9 cellular contexts compared by ENCODE assay signal in the genomic region with DNA sequence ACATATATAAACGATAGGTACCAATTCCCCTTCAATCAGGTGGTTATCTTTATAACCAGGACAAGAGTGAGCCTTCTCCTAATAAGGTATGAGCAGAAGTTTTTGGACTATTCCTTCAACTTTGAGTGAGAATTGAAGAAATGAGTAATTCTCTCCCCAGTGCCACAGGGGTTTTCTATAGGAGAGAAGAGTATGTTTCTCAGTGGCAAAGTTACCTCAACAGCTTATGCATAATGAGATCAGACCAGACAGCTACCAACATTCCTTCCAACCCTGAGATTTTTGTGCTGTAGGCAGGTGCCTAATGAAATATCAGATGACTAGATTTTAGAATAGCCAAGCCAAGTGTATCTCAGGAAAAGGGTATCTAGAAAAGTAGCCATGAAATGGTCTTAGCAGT.
"Had no signal": no experiment of that assay in that cellular context is flagged by ENCODE, and none has a peak within 500 bp of the region (broad histone marks: within the 10 kb centered on the region; RNA-seq: fewer than 3 reads in every experiment).

No MANE protein-coding gene starts in this region.

- DNase-seq: GM23248, GOT3, H7 had no signal

- H3K9me3 Mint-ChIP-seq: HFFc6 had no signal

- ATAC-seq: HCT116, HepG2 had no signal

- H3K4me3 ChIP-seq: GM23248, HAP-1 had no signal

- H3K4me1 Mint-ChIP-seq: IgD-negative memory B cell had no signal

- H3K4me1 ChIP-seq: HAP-1 had no signal

- H3K27ac Mint-ChIP-seq: IgD-negative memory B cell had no signal

- H3K9me3 ChIP-seq: HAP-1 had no signal

- H3K4me3 Mint-ChIP-seq: HFFc6, IgD-negative memory B cell had no signal

- H3K27ac ChIP-seq: GM23248, HL-60 had no signal

- H3K36me3 ChIP-seq: HAP-1 had no signal

- H3K36me3 Mint-ChIP-seq: IgD-negative memory B cell had no signal
